In the genomic region with DNA sequence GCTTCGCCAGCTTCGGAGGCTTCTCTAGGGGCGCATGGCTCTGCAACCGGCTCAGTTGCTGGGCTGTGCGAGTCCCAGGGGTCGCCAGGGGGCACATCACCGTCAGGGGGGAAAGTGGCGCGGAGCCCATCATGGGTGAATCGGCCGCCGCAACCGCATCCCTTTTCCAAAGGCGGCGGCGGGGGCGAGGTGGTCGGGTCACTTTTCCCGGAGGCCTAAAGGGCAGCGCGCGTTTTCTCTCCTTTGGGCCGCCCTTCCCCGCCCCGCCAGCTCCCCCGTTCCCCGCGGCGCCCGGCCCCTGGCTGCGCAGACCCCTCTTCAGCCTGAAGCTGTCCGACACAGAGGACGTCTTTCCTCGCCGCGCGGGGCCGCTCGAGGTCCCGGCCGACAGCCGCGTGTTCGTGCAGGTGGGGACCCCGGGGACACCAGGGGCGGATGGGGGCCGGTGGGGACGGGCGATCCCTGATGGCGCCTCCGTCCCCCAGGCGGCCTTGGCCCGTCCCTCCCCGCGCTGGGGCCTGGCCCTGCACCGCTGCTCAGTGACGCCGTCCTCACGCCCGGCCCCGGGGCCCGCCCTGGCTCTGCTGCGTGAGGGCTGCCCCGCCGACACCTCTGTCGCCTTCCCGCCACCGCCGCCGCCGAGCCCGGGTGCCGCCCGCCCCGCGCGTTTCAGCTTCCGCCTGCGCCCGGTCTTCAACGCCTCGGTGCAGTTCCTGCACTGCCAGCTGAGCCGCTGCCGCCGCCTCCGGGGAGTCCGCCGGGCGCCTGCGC, we compare ENCODE assay signal across 6 cellular contexts. TPM values are rescaled to one million over a fixed set of nuclear protein-coding genes. Genes with fewer than 3 reads are reported as not detected.
A peak's percentile ranks its signal among the peaks of the same experiment; 100 is the strongest.
DNase-seq lines count a peak whose midpoint lies in the region; ATAC-seq and TF ChIP-seq lines count a peak whose summit lies in the region.

No MANE protein-coding gene starts in this region.

- intact Hi-C loops in gastrocnemius medialis (cut with DNase I; ENCODE audit: low total_unique reads), result no loop called here

- in situ Hi-C loops in gastrocnemius medialis (cut with MboI; ENCODE audit: low sequenced_read_pairs in 4 of 4), result no loop called here

- H3K79me2 ChIP-seq in OCI-LY3 (ENCODE audit: low read length), result no peaks in the 10 kb centered on the region

- ATAC-seq in gastrocnemius medialis (no peak), GM18502 (IDR thresholded peaks at IDR 0.05; ENCODE audit: poor library complexity, unreplicated experiment) (no peak)

- peak overlapping the region; percentile 74 for H3K4me3 Mint-ChIP-seq in chondrocyte (ENCODE audit: unreplicated experiment)

- DNase-seq in COR-L47 (lab: John Stamatoyannopoulos, UW) (peak; percentile 35), chondrocyte (ENCODE audit: low spot score) (peak; percentile 89), gastrocnemius medialis (no peak), NCI-H345 (lab: John Stamatoyannopoulos, UW) (no peak)

- H3K27ac ChIP-seq in OCI-LY3 (ENCODE audit: low read length) (no peak overlapping the region), gastrocnemius medialis (peak overlapping the region in 1 of 4 donors; percentile 92)

- H3K27ac Mint-ChIP-seq in chondrocyte (ENCODE audit: unreplicated experiment), result no peak overlapping the region

- H3K9me3 ChIP-seq in OCI-LY3 (ENCODE audit: insufficient read depth, low read length) (no peaks in the 10 kb centered on the region), gastrocnemius medialis (no peaks in the 10 kb centered on the region)

- H3K27me3 ChIP-seq in OCI-LY3 (ENCODE audit: low read depth, low read length) (no peaks in the 10 kb centered on the region), gastrocnemius medialis (peaks cover 40 to 49% (median 46%) of the 10 kb centered on the region in 3 donors)

- peak overlapping the region; percentile 12 for H2AFZ ChIP-seq in OCI-LY3 (ENCODE audit: low read depth, low read length)

- H4K20me1 ChIP-seq in OCI-LY3 (ENCODE audit: insufficient read depth, low read length), result peaks cover 3% of the 10 kb centered on the region; the same call in 1 of the 2 replicates

- peaks cover 30% of the 10 kb centered on the region for H3K4me1 Mint-ChIP-seq in chondrocyte (ENCODE audit: low read depth)

- TF ChIP-seq CTCF in OCI-LY3 (IDR thresholded peaks at IDR 0.05; ENCODE audit: low read depth, low read length), result peak; percentile 23
- TF ChIP-seq CTCF in chondrocyte (IDR thresholded peaks at IDR 0.05), result peak; percentile 40
- TF ChIP-seq CTCF in gastrocnemius medialis (IDR thresholded peaks at IDR 0.05 in 4 of 5, conservative IDR thresholded peaks at IDR 0.05 in 1 of 5), result no peak

- peak overlapping the region; percentile 77 for H3K4me3 ChIP-seq in OCI-LY3 (ENCODE audit: low read length)
- peak overlapping the region in 3 of 4 donors; percentile 4 to 42 (median 39) for H3K4me3 ChIP-seq in gastrocnemius medialis

- peaks cover 12% of the 10 kb centered on the region for H3K36me3 ChIP-seq in OCI-LY3 (replicated peaks; ENCODE audit: low read depth, low read length)
- peaks cover 0 to 21% of the 10 kb centered on the region in 2 donors for H3K36me3 ChIP-seq in gastrocnemius medialis

- H3K9ac ChIP-seq in OCI-LY3 (ENCODE audit: low read length), result peak overlapping the region; percentile 67

- peaks cover 8% of the 10 kb centered on the region for H3K36me3 Mint-ChIP-seq in chondrocyte (ENCODE audit: low read depth)

- no peak for TF ChIP-seq POLR2A in gastrocnemius medialis (IDR thresholded peaks at IDR 0.05)

- no peaks in the 10 kb centered on the region for H3K27me3 Mint-ChIP-seq in chondrocyte (ENCODE audit: low read depth)

- no peaks in the 10 kb centered on the region for H3K9me3 Mint-ChIP-seq in chondrocyte (ENCODE audit: low read depth)

- H3K4me2 ChIP-seq in OCI-LY3 (ENCODE audit: low read length), result peak overlapping the region; percentile 81

- H3K4me1 ChIP-seq in OCI-LY3 (ENCODE audit: low read length) (peaks cover 10% of the 10 kb centered on the region), gastrocnemius medialis (peaks cover 16 to 29% of the 10 kb centered on the region in 2 donors)

RNA-seq across cellular contexts. Expression of a gene that starts 1.7 kb away (rescaled TPM):
- total RNA-seq in chondrocyte (8.1 to 11.6 TPM (median 11.2 TPM) in 3 replicates), gastrocnemius medialis (1 to 10 TPM in 2 of 4 donors, under 1 TPM in 1, not detected in 1; 0.62 to 2.6 (median 1.5) TPM)

RNA-seq across cellular contexts. Expression of a gene that starts 3.8 kb away (rescaled TPM):
- 17.1 to 27.9 TPM (median 26.4 TPM) in 3 replicates for total RNA-seq in chondrocyte
- total RNA-seq in gastrocnemius medialis, result 10 to 100 TPM in 1 of 4 donors, 1 to 10 TPM in 3; 4.6 to 10.9 (median 7.1) TPM

RNA-seq across cellular contexts. Expression of a gene that starts 9.6 kb away (rescaled TPM):
- total RNA-seq in chondrocyte (21.8 to 41.5 TPM (median 36.0 TPM) in 3 replicates), gastrocnemius medialis (not detected)

RNA-seq across cellular contexts. Expression of a gene that starts 12.6 kb away (rescaled TPM):
- 24.4 to 27.5 TPM (median 25.7 TPM) in 3 replicates for total RNA-seq in chondrocyte
- total RNA-seq in gastrocnemius medialis, result 10 to 100 TPM; 17.7 to 41.7 (median 32.9) TPM

RNA-seq across cellular contexts. Expression of a gene that starts 27.1 kb away (rescaled TPM):
- total RNA-seq in chondrocyte (47.1 to 75.4 TPM (median 68.0 TPM) in 3 replicates), gastrocnemius medialis (100 to 1,000 TPM in 1 of 4 donors, 10 to 100 TPM in 3; 53.9 to 168 (median 94.1) TPM)

Comparison
In these comparisons a context has a peak if more than half of its experiments do, and no peak if none do; other contexts are left out.
1. DNase-seq: peak in COR-L47 (single experiment) and chondrocyte (single experiment); none in gastrocnemius medialis (0 of 2) and NCI-H345 (single experiment).
2. CTCF ChIP-seq: peak in OCI-LY3 (single experiment) and chondrocyte (single experiment); none in gastrocnemius medialis (0 of 5).
3. RNA of a gene that starts 9.6 kb away (total RNA-seq): 21.8 to 41.5 TPM in chondrocyte; not detected in gastrocnemius medialis; every median in the first group is over 10 times any median in the second.